ENCODE assay signal across 12 cellular contexts in the genomic region with DNA sequence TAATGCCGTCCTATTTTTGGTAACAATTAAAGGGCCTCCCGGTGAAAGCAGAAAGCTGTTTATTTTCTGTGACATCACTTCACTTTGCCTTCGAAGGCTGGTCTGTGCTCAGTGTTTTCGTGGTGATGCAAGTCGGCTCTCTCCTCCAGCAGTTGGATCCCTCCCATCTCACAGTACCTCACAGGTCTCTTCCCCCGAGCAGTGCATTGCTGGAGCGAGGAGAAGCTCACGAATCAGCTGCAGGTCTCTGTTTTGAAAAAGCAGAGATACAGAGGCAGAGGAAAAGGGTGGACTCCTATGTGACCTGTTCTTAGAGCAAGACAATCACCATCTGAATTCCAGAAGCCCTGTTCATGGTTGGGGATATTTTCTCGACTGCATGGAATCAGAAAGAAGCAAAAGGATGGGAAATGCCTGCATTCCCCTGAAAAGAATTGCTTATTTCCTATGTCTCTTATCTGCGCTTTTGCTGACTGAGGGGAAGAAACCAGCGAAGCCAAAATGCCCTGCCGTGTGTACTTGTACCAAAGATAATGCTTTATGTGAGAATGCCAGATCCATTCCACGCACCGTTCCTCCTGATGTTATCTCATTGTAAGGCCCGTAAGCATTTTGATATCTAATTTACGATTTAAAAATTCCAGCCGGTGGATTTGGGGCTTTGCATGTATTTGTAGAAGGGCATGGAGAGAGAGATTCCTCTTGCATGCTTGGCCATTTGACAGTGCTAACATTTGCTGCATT. TPM values are rescaled to one million over a fixed set of nuclear protein-coding genes. Genes with fewer than 3 reads are reported as not detected.
DNase-seq lines count a peak whose midpoint lies in the region; ATAC-seq, FAIRE-seq and TF ChIP-seq lines count a peak whose summit lies in the region.
"Had no signal": no experiment of that assay in that cellular context is flagged by ENCODE, and none has a peak within 500 bp of the region (broad histone marks: within the 10 kb centered on the region; RNA-seq: fewer than 3 reads in every experiment).

A gene (plus strand): TSS at position 171 of the 744 bp plus-strand sequence. CDS start 209 bp downstream, at position 380.

- intact Hi-C loops in lower lobe of right lung (cut with DNase I) = no loop called here

- H3K27ac Mint-ChIP-seq in osteocyte (ENCODE audit: unreplicated experiment) = peak within 1 kb of the TSS; percentile 20

- H3K4me1 Mint-ChIP-seq in osteocyte (ENCODE audit: unreplicated experiment) = peaks cover 73% of the 10 kb centered on the region

- H3K36me3 Mint-ChIP-seq in osteocyte (ENCODE audit: unreplicated experiment) = peaks cover 1% of the 10 kb centered on the region

- H3K27ac ChIP-seq in lower lobe of right lung = no peak within 1 kb of the TSS
- H3K27ac ChIP-seq: body of pancreas had no signal

- DNase-seq in Ammon's horn (ENCODE audit: low spot score) (peak; percentile 77), adipocyte (ENCODE audit: low read depth) (no peak), frontal cortex (ENCODE audit: low spot score in 2 of 2) (no peak), osteocyte (ENCODE audit: extremely low spot score, unreplicated experiment) (no peak), lower lobe of right lung (no peak)
- no peak for DNase-seq in activated CD4-positive, alpha-beta T cell treated with anti-CD3 and anti-CD28 coated beads, Interleukin-2, amount 50 U/mL, for 48 hours
- DNase-seq: body of pancreas, NCI-H2171 treated with DMSO at 0.1 percent for 48 hours had no signal

- H3K9me3 ChIP-seq in adipocyte (ENCODE audit: control insufficient read depth, low read length) = no peaks in the 10 kb centered on the region
- H3K9me3 ChIP-seq in lower lobe of right lung = no peaks in the 10 kb centered on the region
- H3K9me3 ChIP-seq: body of pancreas had no signal

- H3K4me3 Mint-ChIP-seq in osteocyte (ENCODE audit: unreplicated experiment) = no peak within 1 kb of the TSS

- ATAC-seq in GM18867 (IDR thresholded peaks at IDR 0.05; ENCODE audit: unreplicated experiment) (no peak), lower lobe of right lung (no peak), HG02840 (IDR thresholded peaks at IDR 0.05; ENCODE audit: low FRiP score, unreplicated experiment) (no peak)
- ATAC-seq: body of pancreas had no signal

- TF ChIP-seq CTCF in osteocyte (IDR thresholded peaks at IDR 0.05) = no peak
- no peak for TF ChIP-seq CTCF in lower lobe of right lung (IDR thresholded peaks at IDR 0.05)

- H3K36me3 ChIP-seq in adipocyte (ENCODE audit: control insufficient read depth, insufficient read depth, low read length, severe bottlenecking) (no peaks in the 10 kb centered on the region), lower lobe of right lung (no peaks in the 10 kb centered on the region)

- H3K4me3 ChIP-seq in adipocyte (ENCODE audit: low read length) (peak within 1 kb of the TSS; percentile 57), lower lobe of right lung (no peak within 1 kb of the TSS)
- H3K4me3 ChIP-seq: body of pancreas, K562 had no signal

- H3K9me3 Mint-ChIP-seq in osteocyte (ENCODE audit: unreplicated experiment) = no peaks in the 10 kb centered on the region

- no peak within 1 kb of the TSS for H3K9ac ChIP-seq in adipocyte (ENCODE audit: low read length)

- H3K4me1 ChIP-seq in adipocyte (ENCODE audit: control insufficient read depth, insufficient read depth, low read length) (peaks cover 6% of the 10 kb centered on the region), lower lobe of right lung (no peaks in the 10 kb centered on the region)

- no peak for FAIRE-seq in frontal cortex (lab: Jason Lieb, UNC)
- FAIRE-seq: K562 had no signal

- H3K27me3 ChIP-seq in adipocyte (replicated peaks; ENCODE audit: control insufficient read depth, insufficient read depth, low read length) (peaks cover 10% of the 10 kb centered on the region), lower lobe of right lung (ENCODE audit: low read depth) (no peaks in the 10 kb centered on the region)
- H3K27me3 ChIP-seq: body of pancreas had no signal

- H3K27me3 Mint-ChIP-seq in osteocyte (ENCODE audit: unreplicated experiment) = peaks cover 19% of the 10 kb centered on the region

RNA-seq across cellular contexts. Expression of the gene that starts here (rescaled TPM):
- total RNA-seq in frontal cortex (23.2 TPM), osteocyte (0.29 TPM in 1 of 2 replicates, not detected in the other), lower lobe of right lung (not detected)
- total RNA-seq: activated CD8-positive, alpha-beta memory T cell treated with anti-CD3 and anti-CD28 coated beads for 36 hours; body of pancreas; K562 had no signal

Comparison
In these comparisons a context has a peak if more than half of its experiments do, and no peak if none do; other contexts are left out.
1. RNA of the gene that starts here (total RNA-seq): 23.2 TPM in frontal cortex (single experiment); not detected in lower lobe of right lung (single experiment) and 0.29 TPM in osteocyte; every median in the first group is over 10 times any median in the second.